ENCODE assay signal across 8 cellular contexts in genomic region chr18:75070235-75070624, GRCh38.
DNase-seq lines count a peak whose midpoint lies in the region; ATAC-seq and TF ChIP-seq lines count a peak whose summit lies in the region.

No MANE protein-coding gene starts in this region.

- DNase-seq in T-helper 1 cell, result no peak
- no peak for DNase-seq in activated B cell treated with CpG ODN at 0.5 μM for 24 hours
- no peak for DNase-seq in immature natural killer cell
- no peak for DNase-seq in stimulated activated naive CD8-positive, alpha-beta T cell treated with anti-CD3 and anti-CD28 coated beads, Interleukin-15, amount 100 ng/mL, for 72 hours
- no peak for DNase-seq in left lobe of liver (ENCODE audit: low spot score)
- DNase-seq in cerebellum (ENCODE audit: low spot score), result no peak
- no peak for DNase-seq in iPS-NIHi11 (ENCODE audit: low spot score)

- CTCF ChIA-PET in activated B cell treated with CpG ODN at 0.5 μM for 24 hours (lab: Charles Lee), result no interaction called here

- peak overlapping the region; percentile 86 for H3K4me3 Mint-ChIP-seq in T-helper 1 cell treated with Interleukin-12 subunit alpha and Interleukin-12 subunit beta and Interleukin-4 antibody, amounts not matched to agents 30 μg/mL and 1 μg/mL, for 36 hours
- H3K4me3 Mint-ChIP-seq in activated B cell treated with CpG ODN at 0.5 μM for 24 hours (peak overlapping the region; percentile 82), immature natural killer cell (peak overlapping the region; percentile 79 to 95 (median 86))
- H3K4me3 Mint-ChIP-seq in stimulated activated naive CD8-positive, alpha-beta T cell treated with anti-CD3 and anti-CD28 coated beads, Interleukin-15, amount 100 ng/mL, for 72 hours, result peak overlapping the region in 1 of 2 donors; percentile 85

- no peak for ATAC-seq in activated B cell treated with CpG ODN at 0.5 μM for 24 hours (ENCODE audit: low read depth)
- ATAC-seq in stimulated activated naive CD8-positive, alpha-beta T cell treated with anti-CD3 and anti-CD28 coated beads, Interleukin-15, amount 100 ng/mL, for 72 hours, result no peak
- no peak for ATAC-seq in left lobe of liver

- H3K4me1 Mint-ChIP-seq in T-helper 1 cell treated with Interleukin-12 subunit alpha and Interleukin-12 subunit beta and Interleukin-4 antibody, amounts not matched to agents 30 μg/mL and 1 μg/mL, for 36 hours (ENCODE audit: low read depth), result peaks cover 30% of the 10 kb centered on the region
- H3K4me1 Mint-ChIP-seq in activated B cell treated with CpG ODN at 0.5 μM for 24 hours, result peaks cover 32% of the 10 kb centered on the region
- peaks cover 35 to 41% of the 10 kb centered on the region in 2 donors for H3K4me1 Mint-ChIP-seq in immature natural killer cell
- peaks cover 46% of the 10 kb centered on the region for H3K4me1 Mint-ChIP-seq in stimulated activated naive CD8-positive, alpha-beta T cell treated with anti-CD3 and anti-CD28 coated beads, Interleukin-15, amount 100 ng/mL, for 72 hours

- peaks cover 11% of the 10 kb centered on the region for H3K36me3 Mint-ChIP-seq in T-helper 1 cell treated with Interleukin-12 subunit alpha and Interleukin-12 subunit beta and Interleukin-4 antibody, amounts not matched to agents 30 μg/mL and 1 μg/mL, for 36 hours (ENCODE audit: low read depth)
- peaks cover 5% of the 10 kb centered on the region for H3K36me3 Mint-ChIP-seq in activated B cell treated with CpG ODN at 0.5 μM for 24 hours (ENCODE audit: low read depth)
- H3K36me3 Mint-ChIP-seq in immature natural killer cell, result peaks cover 13 to 26% (median 18%) of the 10 kb centered on the region in 3 donors

- POLR2A ChIA-PET in activated B cell treated with CpG ODN at 0.5 μM for 24 hours (lab: Charles Lee), result no interaction called here

- intact Hi-C loops in activated B cell treated with CpG ODN at 0.5 μM for 24 hours (cut with micrococcal nuclease), result loop anchor here (5.0 kb wide), 2 partner anchors 102 to 1752 kb away; partner anchors contain the start of gene ZNF236

- no peaks in the 10 kb centered on the region for H3K27me3 Mint-ChIP-seq in T-helper 1 cell treated with Interleukin-12 subunit alpha and Interleukin-12 subunit beta and Interleukin-4 antibody, amounts not matched to agents 30 μg/mL and 1 μg/mL, for 36 hours (ENCODE audit: low read depth)
- H3K27me3 Mint-ChIP-seq in activated B cell treated with CpG ODN at 0.5 μM for 24 hours (no peaks in the 10 kb centered on the region), immature natural killer cell (ENCODE audit: low read depth in 3 of 3) (peaks cover 0 to 5% (median 1%) of the 10 kb centered on the region in 3 donors)
- H3K27me3 Mint-ChIP-seq in stimulated activated naive CD8-positive, alpha-beta T cell treated with anti-CD3 and anti-CD28 coated beads, Interleukin-15, amount 100 ng/mL, for 72 hours, result no peaks in the 10 kb centered on the region

- TF ChIP-seq CTCF in activated B cell treated with CpG ODN at 0.5 μM for 24 hours (IDR thresholded peaks at IDR 0.05), result no peak

- no peaks in the 10 kb centered on the region for H3K9me3 Mint-ChIP-seq in T-helper 1 cell treated with Interleukin-12 subunit alpha and Interleukin-12 subunit beta and Interleukin-4 antibody, amounts not matched to agents 30 μg/mL and 1 μg/mL, for 36 hours
- H3K9me3 Mint-ChIP-seq in activated B cell treated with CpG ODN at 0.5 μM for 24 hours (no peaks in the 10 kb centered on the region), immature natural killer cell (peaks cover 0 to 13% (median 4%) of the 10 kb centered on the region in 6 donors)
- H3K9me3 Mint-ChIP-seq in stimulated activated naive CD8-positive, alpha-beta T cell treated with anti-CD3 and anti-CD28 coated beads, Interleukin-15, amount 100 ng/mL, for 72 hours, result peaks cover 6 to 32% of the 10 kb centered on the region in 2 donors

- H3K27ac Mint-ChIP-seq in T-helper 1 cell treated with Interleukin-12 subunit alpha and Interleukin-12 subunit beta and Interleukin-4 antibody, amounts not matched to agents 30 μg/mL and 1 μg/mL, for 36 hours, result peak overlapping the region; percentile 100
- H3K27ac Mint-ChIP-seq in activated B cell treated with CpG ODN at 0.5 μM for 24 hours (peak overlapping the region; percentile 89), immature natural killer cell (peak overlapping the region; percentile 92 to 99 (median 96))
- peak overlapping the region; percentile 83 to 100 for H3K27ac Mint-ChIP-seq in stimulated activated naive CD8-positive, alpha-beta T cell treated with anti-CD3 and anti-CD28 coated beads, Interleukin-15, amount 100 ng/mL, for 72 hours
